11 cellular contexts compared by ENCODE assay signal in genomic region chr20:36775196-36775595, GRCh38. TPM values are rescaled to one million over a fixed set of nuclear protein-coding genes. Genes with fewer than 3 reads are reported as not detected.
A peak's percentile ranks its signal among the peaks of the same experiment; 100 is the strongest.
DNase-seq lines count a peak whose midpoint lies in the region; ATAC-seq, FAIRE-seq and TF ChIP-seq lines count a peak whose summit lies in the region.
"Had no signal": no experiment of that assay in that cellular context is flagged by ENCODE, and none has a peak within 500 bp of the region (broad histone marks: within the 10 kb centered on the region; RNA-seq: fewer than 3 reads in every experiment).

No MANE protein-coding gene starts in this region.

- intact Hi-C loops in CD4-positive, alpha-beta memory T cell (cut with micrococcal nuclease): loop anchor here (10.0 kb wide), 1 partner anchor 110 kb away; no protein-coding TSS in a partner anchor
- intact Hi-C loops in dendritic cell treated with granulocyte-macrophage colony-stimulating factor and Interleukin-4, amounts not matched to agents 40 ng/mL and 50 ng/mL, for 4 days (cut with micrococcal nuclease): loop anchor here (10.0 kb wide), 1 partner anchor 90 kb away; a partner anchor contains a TSS

- peaks cover 9 to 24% (median 18%) of the 10 kb centered on the region in 4 donors for H3K4me1 Mint-ChIP-seq in CD4-positive, alpha-beta memory T cell
- peaks cover 76% of the 10 kb centered on the region for H3K4me1 Mint-ChIP-seq in dendritic cell treated with granulocyte-macrophage colony-stimulating factor and Interleukin-4, amounts not matched to agents 40 ng/mL and 50 ng/mL, for 4 days (ENCODE audit: low read depth)
- peaks cover 7% of the 10 kb centered on the region for H3K4me1 Mint-ChIP-seq in progenitor cell of endocrine pancreas (ENCODE audit: low read depth)

- peaks cover 3 to 11% of the 10 kb centered on the region in 2 donors for H3K36me3 Mint-ChIP-seq in CD4-positive, alpha-beta memory T cell
- H3K36me3 Mint-ChIP-seq in dendritic cell treated with granulocyte-macrophage colony-stimulating factor and Interleukin-4, amounts not matched to agents 40 ng/mL and 50 ng/mL, for 4 days (ENCODE audit: low read depth): peaks cover 36% of the 10 kb centered on the region
- peaks cover 2% of the 10 kb centered on the region for H3K36me3 Mint-ChIP-seq in progenitor cell of endocrine pancreas (ENCODE audit: insufficient read depth)

- no peaks in the 10 kb centered on the region for H3K9me3 ChIP-seq in CD4-positive, alpha-beta memory T cell (ENCODE audit: control insufficient read depth in 1 of 2, low read length in 2 of 2)

- no peaks in the 10 kb centered on the region for H3K36me3 ChIP-seq in CD4-positive, alpha-beta memory T cell (ENCODE audit: insufficient read depth, low read length)

- TF ChIP-seq CTCF in progenitor cell of endocrine pancreas (IDR thresholded peaks at IDR 0.05; ENCODE audit: unreplicated experiment) (no peak), D721Med (IDR thresholded peaks at IDR 0.05; ENCODE audit: insufficient read depth, missing control alignments) (no peak)

- no peak for DNase-seq in CD4-positive, alpha-beta memory T cell
- DNase-seq in HTR-8/SVneo (ENCODE audit: insufficient read length, low spot score) (no peak), progenitor cell of endocrine pancreas (ENCODE audit: low spot score, unreplicated experiment) (no peak), dedifferentiated amniotic fluid mesenchymal stem cell (ENCODE audit: extremely low spot score) (no peak), pons (ENCODE audit: low spot score) (no peak), D721Med (ENCODE audit: insufficient read length, low spot score) (no peak)
- DNase-seq: NCI-H1930; stimulated activated CD4-positive, alpha-beta T cell treated with anti-CD3 and anti-CD28 coated beads, Interleukin-4, amount 100 ng/mL, for 1 hour had no signal

- H3K27ac ChIP-seq in CD4-positive, alpha-beta memory T cell (ENCODE audit: low read depth, low read length): no peak overlapping the region

- peak; percentile 36 for FAIRE-seq in HTR-8/SVneo (lab: Jason Lieb, UNC)
- no peak for FAIRE-seq in D721Med (lab: Jason Lieb, UNC)
- FAIRE-seq: colon had no signal

- H3K4me3 Mint-ChIP-seq in CD4-positive, alpha-beta memory T cell: peak overlapping the region; percentile 21 to 97 (median 86)
- peak overlapping the region; percentile 53 for H3K4me3 Mint-ChIP-seq in dendritic cell treated with granulocyte-macrophage colony-stimulating factor and Interleukin-4, amounts not matched to agents 40 ng/mL and 50 ng/mL, for 4 days
- peak overlapping the region; percentile 94 for H3K4me3 Mint-ChIP-seq in progenitor cell of endocrine pancreas (ENCODE audit: low read depth)

- peaks cover 0 to 5% (median 0%) of the 10 kb centered on the region in 8 donors for H3K9me3 Mint-ChIP-seq in CD4-positive, alpha-beta memory T cell
- H3K9me3 Mint-ChIP-seq in dendritic cell treated with granulocyte-macrophage colony-stimulating factor and Interleukin-4, amounts not matched to agents 40 ng/mL and 50 ng/mL, for 4 days: no peaks in the 10 kb centered on the region
- no peaks in the 10 kb centered on the region for H3K9me3 Mint-ChIP-seq in progenitor cell of endocrine pancreas (ENCODE audit: low read depth)

- H3K27ac Mint-ChIP-seq in CD4-positive, alpha-beta memory T cell: peak overlapping the region in 5 of 7 donors; percentile 36 to 98 (median 92)
- H3K27ac Mint-ChIP-seq in dendritic cell treated with granulocyte-macrophage colony-stimulating factor and Interleukin-4, amounts not matched to agents 40 ng/mL and 50 ng/mL, for 4 days: peak overlapping the region; percentile 91
- peak overlapping the region; percentile 57 for H3K27ac Mint-ChIP-seq in progenitor cell of endocrine pancreas

- POLR2A ChIA-PET in CD4-positive, alpha-beta memory T cell (lab: Charles Lee; ENCODE audit: partially characterized antibody): interaction anchor here (0.7 to 2.9 kb wide), 3 partner anchors 29 to 170 kb away, joined by 3 to 23 read pairs (median 19); partner anchors contain the start of genes NDRG3 and RAB5IF

- no peak for ATAC-seq in GM19452 (IDR thresholded peaks at IDR 0.05; ENCODE audit: unreplicated experiment)

- CTCF ChIA-PET in CD4-positive, alpha-beta memory T cell (lab: Charles Lee; ENCODE audit: partially characterized antibody): no interaction called here

- no peak overlapping the region for H3K4me3 ChIP-seq in CD4-positive, alpha-beta memory T cell (ENCODE audit: low read length in 2 of 2)

- peaks cover 13% of the 10 kb centered on the region for H3K4me1 ChIP-seq in CD4-positive, alpha-beta memory T cell (ENCODE audit: insufficient read depth, low read length)

- H3K27me3 Mint-ChIP-seq in CD4-positive, alpha-beta memory T cell: no peaks in the 10 kb centered on the region
- H3K27me3 Mint-ChIP-seq in dendritic cell treated with granulocyte-macrophage colony-stimulating factor and Interleukin-4, amounts not matched to agents 40 ng/mL and 50 ng/mL, for 4 days: no peaks in the 10 kb centered on the region
- H3K27me3 Mint-ChIP-seq in progenitor cell of endocrine pancreas: no peaks in the 10 kb centered on the region

- no peaks in the 10 kb centered on the region for H3K27me3 ChIP-seq in CD4-positive, alpha-beta memory T cell (ENCODE audit: insufficient read depth, low read length)

RNA-seq across cellular contexts. Expression of gene DSN1, which starts 1.6 kb away (rescaled TPM):
- 10 to 100 TPM; 12.8 to 14.3 TPM for total RNA-seq in CD4-positive, alpha-beta memory T cell
- polyA plus RNA-seq in CD4-positive, alpha-beta memory T cell: 1 to 10 TPM; 6.1 to 8.2 TPM
- total RNA-seq in progenitor cell of endocrine pancreas: 15.1 and 17.5 TPM in 2 replicates

RNA-seq across cellular contexts. Expression of gene NDRG3, which starts 29.3 kb away (rescaled TPM):
- total RNA-seq in CD4-positive, alpha-beta memory T cell: 10 to 100 TPM; 36.1 to 36.2 TPM
- 10 to 100 TPM; 53.2 to 73.4 TPM for polyA plus RNA-seq in CD4-positive, alpha-beta memory T cell
- 24.7 and 25.6 TPM in 2 replicates for total RNA-seq in progenitor cell of endocrine pancreas
